8 cellular contexts compared by ENCODE assay signal in the genomic region with DNA sequence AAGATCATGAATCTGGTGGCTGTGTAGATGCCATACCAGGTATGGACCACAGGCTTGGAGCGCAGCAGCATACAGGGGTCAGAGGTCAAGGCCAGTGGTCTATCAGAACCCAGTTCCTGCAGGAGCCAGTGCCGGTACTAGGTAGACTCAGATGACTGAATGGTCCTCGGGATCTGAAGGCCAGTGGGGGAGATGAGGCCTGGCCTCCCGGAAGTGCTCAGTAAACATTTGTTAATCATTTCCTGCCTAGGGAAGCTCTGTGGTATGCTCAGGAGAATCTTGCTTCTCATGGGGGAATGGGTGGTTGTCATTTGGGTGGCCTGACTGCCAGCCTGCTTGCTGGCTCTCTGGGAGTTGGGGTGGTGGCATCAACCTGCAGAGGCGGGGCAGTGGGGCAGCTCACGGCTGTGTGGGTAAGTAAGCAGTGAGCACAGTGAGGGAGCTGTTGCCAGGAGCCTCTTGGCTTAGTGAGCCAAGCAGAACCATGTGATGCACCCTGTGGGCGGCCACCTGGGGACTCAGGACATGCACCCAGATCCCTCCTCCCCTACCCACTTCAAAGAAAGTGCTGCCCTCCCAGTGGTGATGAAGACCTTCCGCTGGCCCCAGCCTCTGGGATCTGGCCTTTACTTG. TPM values are rescaled to one million over a fixed set of nuclear protein-coding genes. Genes with fewer than 3 reads are reported as not detected.
DNase-seq lines count a peak whose midpoint lies in the region; ATAC-seq and TF ChIP-seq lines count a peak whose summit lies in the region.

No MANE protein-coding gene starts in this region.

- peaks cover 24% of the 10 kb centered on the region; the same call in 1 of the 2 replicates for H4K20me1 ChIP-seq in Karpas-422 (ENCODE audit: insufficient read depth, low read depth, low read length)

- peak overlapping the region; percentile 92 for H3K27ac Mint-ChIP-seq in CD8-positive, alpha-beta T cell

- H3K9me2 ChIP-seq in Karpas-422 (replicated peaks; ENCODE audit: insufficient read depth, low read length) = no peaks in the 10 kb centered on the region

- peak overlapping the region; percentile 0 for H3K4me3 ChIP-seq in CD8-positive, alpha-beta T cell (ENCODE audit: low read depth, low read length)
- H3K4me3 ChIP-seq in Karpas-422 (ENCODE audit: low read length) = peak overlapping the region; percentile 40
- no peak overlapping the region for H3K4me3 ChIP-seq in upper lobe of left lung
- H3K4me3 ChIP-seq in dorsolateral prefrontal cortex = no peak overlapping the region

- no peaks in the 10 kb centered on the region for H3K9me3 ChIP-seq in CD8-positive, alpha-beta T cell (ENCODE audit: low read length)
- H3K9me3 ChIP-seq in Karpas-422 (ENCODE audit: low read length) (no peaks in the 10 kb centered on the region), upper lobe of left lung (no peaks in the 10 kb centered on the region)

- peaks cover 81% of the 10 kb centered on the region for H3K4me1 Mint-ChIP-seq in CD8-positive, alpha-beta T cell (ENCODE audit: low read depth)

- POLR2A ChIA-PET in CD8-positive, alpha-beta T cell (lab: Charles Lee) = interaction anchor here (1.5 to 6.3 kb wide), 3 partner anchors 11 to 79 kb away, joined by 4 to 47 read pairs (median 12); no protein-coding TSS in a partner anchor

- intact Hi-C loops in CD8-positive, alpha-beta T cell (cut with DNase I, micrococcal nuclease) = loop anchor here (1.0 to 5.0 kb wide), 3 partner anchors 11 to 94 kb away; no protein-coding TSS in a partner anchor
- intact Hi-C loops in dorsolateral prefrontal cortex (cut with DNase I) = no loop called here

- H3K9ac ChIP-seq in Karpas-422 (ENCODE audit: low read length) = peak overlapping the region; percentile 64

- H3K79me2 ChIP-seq in Karpas-422 (ENCODE audit: low read length) = peaks cover 97% of the 10 kb centered on the region

- H2AFZ ChIP-seq in Karpas-422 (ENCODE audit: low read length) = no peak overlapping the region

- peak overlapping the region; percentile 27 for H3K4me3 Mint-ChIP-seq in CD8-positive, alpha-beta T cell

- H3K27ac ChIP-seq in CD8-positive, alpha-beta T cell (ENCODE audit: low read depth, low read length) = peak overlapping the region; percentile 36
- H3K27ac ChIP-seq in Karpas-422 (ENCODE audit: low read length) (peak overlapping the region; percentile 99), upper lobe of left lung (peak overlapping the region; percentile 69 to 76 (median 74)), dorsolateral prefrontal cortex (peak overlapping the region in 20 of 59 donors; percentile 3 to 66 (median 37))

- TF ChIP-seq CTCF in CD8-positive, alpha-beta T cell (IDR thresholded peaks at IDR 0.05) = no peak
- no peak for TF ChIP-seq CTCF in upper lobe of left lung (IDR thresholded peaks at IDR 0.05)
- TF ChIP-seq CTCF in dorsolateral prefrontal cortex (IDR thresholded peaks at IDR 0.05 in 54 of 56, conservative IDR thresholded peaks at IDR 0.05 in 2 of 56; ENCODE audit: low read depth in 1 of 56, partially characterized antibody in 56 of 56) = no peak

- no peak for TF ChIP-seq EP300 in upper lobe of left lung (IDR thresholded peaks at IDR 0.05)

- TF ChIP-seq POLR2A in upper lobe of left lung (IDR thresholded peaks at IDR 0.05) = peak in 1 of 4 donors; percentile 19

- H3K4me1 ChIP-seq in CD8-positive, alpha-beta T cell (ENCODE audit: insufficient read depth, low read length) = peaks cover 85% of the 10 kb centered on the region
- H3K4me1 ChIP-seq in Karpas-422 (ENCODE audit: low read length) (peaks cover 99% of the 10 kb centered on the region), upper lobe of left lung (peaks cover 44 to 68% (median 51%) of the 10 kb centered on the region in 4 donors)

- H3K36me3 ChIP-seq in CD8-positive, alpha-beta T cell (ENCODE audit: insufficient read depth, low read length) = no peaks in the 10 kb centered on the region
- no peaks in the 10 kb centered on the region for H3K36me3 ChIP-seq in Karpas-422 (ENCODE audit: insufficient read depth, low read length)
- H3K36me3 ChIP-seq in upper lobe of left lung = no peaks in the 10 kb centered on the region

- WGBS in upper lobe of left lung, 2 donors = 36 to 47% methylated on average over 5 to 7 of the region's 8 CpGs

- ATAC-seq in CD8-positive, alpha-beta T cell = peak; percentile 42
- peak; percentile 55 for ATAC-seq in GM21390 (IDR thresholded peaks at IDR 0.05; ENCODE audit: unreplicated experiment)
- peak; percentile 6 to 57 for ATAC-seq in upper lobe of left lung (ENCODE audit: low FRiP score in 2 of 2)

- H3K36me3 Mint-ChIP-seq in CD8-positive, alpha-beta T cell = no peaks in the 10 kb centered on the region

- DNase-seq in CD8-positive, alpha-beta T cell = peak in 6 of 7 experiments; percentile 18 to 70 (median 59)
- DNase-seq in Karpas-422 (peak; percentile 74), hepatic stellate cell (ENCODE audit: low spot score) (peak; percentile 67), upper lobe of left lung (peak; percentile 43 to 73), OCI-M1 (lab: John Stamatoyannopoulos, UW) (no peak), dorsolateral prefrontal cortex (no peak)
- peak; percentile 61 to 73 for DNase-seq in activated CD4-positive, alpha-beta T cell treated with anti-CD3 and anti-CD28 coated beads, Interleukin-2, amount 50 U/mL, for 48 hours

- H3K9me3 Mint-ChIP-seq in CD8-positive, alpha-beta T cell = no peaks in the 10 kb centered on the region

- H3K27me3 Mint-ChIP-seq in CD8-positive, alpha-beta T cell (ENCODE audit: low read depth) = no peaks in the 10 kb centered on the region

- peak overlapping the region; percentile 75 for H3K4me2 ChIP-seq in Karpas-422 (ENCODE audit: low read depth, low read length, poor library complexity, severe bottlenecking)

- CTCF ChIA-PET in CD8-positive, alpha-beta T cell (lab: Charles Lee) = interaction anchor here (0.9 to 2.3 kb wide), 2 partner anchors 43 to 96 kb away, joined by 3 to 8 read pairs; no protein-coding TSS in a partner anchor

- H3K27me3 ChIP-seq in CD8-positive, alpha-beta T cell (ENCODE audit: insufficient read depth, low read length) = no peaks in the 10 kb centered on the region
- H3K27me3 ChIP-seq in Karpas-422 (ENCODE audit: low read length) = no peaks in the 10 kb centered on the region
- H3K27me3 ChIP-seq in upper lobe of left lung = no peaks in the 10 kb centered on the region
- H3K27me3 ChIP-seq in dorsolateral prefrontal cortex = no peaks in the 10 kb centered on the region

RNA-seq across cellular contexts. Expression of a gene that starts 33.0 kb away (rescaled TPM):
- total RNA-seq in CD8-positive, alpha-beta T cell = 10 to 100 TPM; 26.9 to 31.4 TPM
- 90.3 and 132 TPM in 2 replicates for total RNA-seq in Karpas-422 (2014; rRNA removed; shearing (Covaris generic); ENCODE audit: low replicate concordance)
- 10 to 100 TPM; 17.9 to 50.4 (median 32.9) TPM for total RNA-seq in upper lobe of left lung
- 10 to 100 TPM; 28.6 to 58.8 (median 37.2) TPM for total RNA-seq in dorsolateral prefrontal cortex

Comparison
In these comparisons a context has a peak if more than half of its experiments do, and no peak if none do; other contexts are left out.
1. DNase-seq: peak in CD8-positive, alpha-beta T cell (6 of 7), Karpas-422 (single experiment), activated CD4-positive, alpha-beta T cell treated with anti-CD3 and anti-CD28 coated beads, Interleukin-2, amount 50 U/mL, for 48 hours (2 of 2), hepatic stellate cell (single experiment) and upper lobe of left lung (2 of 2); none in OCI-M1 (single experiment) and dorsolateral prefrontal cortex (0 of 10).
2. H3K4me3 ChIP-seq: peak in CD8-positive, alpha-beta T cell (single experiment) and Karpas-422 (single experiment); none in upper lobe of left lung (0 of 4) and dorsolateral prefrontal cortex (0 of 59).
3. intact Hi-C loops: an anchor here in CD8-positive, alpha-beta T cell (1.0 to 5.0 kb wide); none called in dorsolateral prefrontal cortex.
4. Peak in every context shown above with its lines, with median percentiles within 50 percentile points of each other: ATAC-seq.